Comparison of ENCODE assay signal across 24 cellular contexts in genomic region chr2:15212249-15212648, GRCh38.
A peak's percentile ranks its signal among the peaks of the same experiment; 100 is the strongest.
DNase-seq lines count a peak whose midpoint lies in the region; ATAC-seq, FAIRE-seq and TF ChIP-seq lines count a peak whose summit lies in the region.
"Had no signal": no experiment of that assay in that cellular context is flagged by ENCODE, and none has a peak within 500 bp of the region (broad histone marks: within the 10 kb centered on the region; RNA-seq: fewer than 3 reads in every experiment).

No MANE protein-coding gene starts in this region.

- FAIRE-seq in HepG2 (lab: Jason Lieb, UNC) (no peak), K562 (lab: Jason Lieb, UNC) (no peak)
- FAIRE-seq: A549, GM12878, GM12892, GM18507 had no signal

- no peak for DNase-seq in HepG2 (ENCODE audit: low spot score)
- no peak for DNase-seq in right lobe of liver
- DNase-seq in K562 (ENCODE audit: extremely low read depth in 1 of 4, low spot score in 3 of 4): no peak
- no peak for DNase-seq in CD4-positive, alpha-beta T cell
- DNase-seq: AML-193; CD4-positive, alpha-beta memory T cell; CD8-positive, alpha-beta memory T cell; COR-L47; DMS 273 treated with DMSO at 0.1 percent for 48 hours; DMS153; DMS53; DMS79; DND-41; EL; GDM1 had no signal

- BruUV-seq in HepG2 (replicated peaks; lab: Mats Ljungman, UMichigan): no TSS peak
- BruUV-seq in K562 (replicated peaks; lab: Mats Ljungman, UMichigan): no TSS peak

- CTCF ChIA-PET in HepG2 (lab: Yijun Ruan, JAX; ENCODE audit: low intra/inter-chr PET ratio, low total read pairs): no interaction called here
- CTCF ChIA-PET in K562 (lab: Yijun Ruan, JAX; ENCODE audit: low intra/inter-chr PET ratio): no interaction called here
- CTCF ChIA-PET in CD4-positive, alpha-beta T cell (lab: Charles Lee): no interaction called here

- TF ChIP-seq EP300 in HepG2 (IDR thresholded peaks at IDR 0.05; ENCODE audit: low read depth in 2 of 2, low read length in 2 of 2) (no peak), HepG2 (CRISPR knock-in tag; IDR thresholded peaks at IDR 0.05; ENCODE audit: borderline replicate concordance) (no peak), K562 (IDR thresholded peaks at IDR 0.05; ENCODE audit: low read length) (no peak)

- H3K36me3 Mint-ChIP-seq in CD4-positive, alpha-beta T cell (ENCODE audit: low read depth): peaks cover 99% of the 10 kb centered on the region

- TF ChIP-seq CTCF in HepG2 (CRISPR knock-in tag; IDR thresholded peaks at IDR 0.05): no peak
- TF ChIP-seq CTCF in right lobe of liver (IDR thresholded peaks at IDR 0.05): no peak
- TF ChIP-seq CTCF in K562 (IDR thresholded peaks at IDR 0.05 in 2 of 3, conservative IDR thresholded peaks at IDR 0.05 in 1 of 3; ENCODE audit: insufficient read depth in 2 of 3, low read depth in 1 of 3, low read length in 3 of 3): no peak
- TF ChIP-seq CTCF in CD4-positive, alpha-beta T cell (IDR thresholded peaks at IDR 0.05): no peak

- H4K20me1 ChIP-seq in HepG2 (ENCODE audit: insufficient read depth, low read length) (no peaks in the 10 kb centered on the region), K562 (replicated peaks; ENCODE audit: control insufficient read depth, insufficient read depth, low read length) (no peaks in the 10 kb centered on the region)
- H4K20me1 ChIP-seq: BLaER1 treated with 17β-estradiol and CSF1 and Interleukin-3, amounts not matched to agents 10 nM and 100 nM had no signal

- intact Hi-C loops in HepG2 (cut with micrococcal nuclease; ENCODE audit: unreplicated experiment): no loop called here
- intact Hi-C loops in right lobe of liver (cut with DNase I): no loop called here
- intact Hi-C loops in K562 (cut with micrococcal nuclease): no loop called here
- intact Hi-C loops in CD4-positive, alpha-beta T cell (cut with DNase I, micrococcal nuclease): no loop called here

- no peaks in the 10 kb centered on the region for H3K9me3 ChIP-seq in HepG2 (ENCODE audit: low read length)
- H3K9me3 ChIP-seq in right lobe of liver: no peaks in the 10 kb centered on the region
- 0 out of 2 replicates have a peak, but pooled peaks cover 1% of the 10 kb centered on the region for H3K9me3 ChIP-seq in K562 (replicated peaks; ENCODE audit: control insufficient read depth, insufficient read depth, low read depth, low read length)
- peaks cover 13% of the 10 kb centered on the region for H3K9me3 ChIP-seq in CD4-positive, alpha-beta T cell (ENCODE audit: control insufficient read depth, low read length)
- H3K9me3 ChIP-seq: A549 had no signal

- H3K4me2 ChIP-seq in HepG2 (ENCODE audit: low read depth, low read length) (no peak overlapping the region), K562 (ENCODE audit: insufficient read depth, low read length) (no peak overlapping the region)
- H3K4me2 ChIP-seq: A549; BLaER1 treated with 17β-estradiol and CSF1 and Interleukin-3, amounts not matched to agents 10 nM and 100 nM had no signal

- no peaks in the 10 kb centered on the region for H3K79me2 ChIP-seq in HepG2 (ENCODE audit: insufficient read depth, low read length)
- H3K79me2 ChIP-seq in K562 (ENCODE audit: control insufficient read depth, insufficient read depth, low read length): no peaks in the 10 kb centered on the region

- H3K4me3 Mint-ChIP-seq in CD4-positive, alpha-beta T cell: no peak overlapping the region
- H3K4me3 Mint-ChIP-seq: B cell; CD4-positive, alpha-beta memory T cell; CD8-positive, alpha-beta memory T cell had no signal

- in situ Hi-C loops in HepG2 (cut with HindIII; ENCODE audit: extremely low pct_ligation_motif_present, low pct_unique_long_range_greater_than_20kb): no loop called here
- in situ Hi-C loops in K562 (cut with MboI): no loop called here

- H3K4me1 ChIP-seq in HepG2 (ENCODE audit: insufficient read depth, low read length) (no peaks in the 10 kb centered on the region), right lobe of liver (no peaks in the 10 kb centered on the region), K562 (replicated peaks in 1 of 2; ENCODE audit: control insufficient read depth in 2 of 2, insufficient read depth in 2 of 2, low read length in 2 of 2) (no peaks in the 10 kb centered on the region)
- H3K4me1 ChIP-seq: A549; BLaER1 treated with 17β-estradiol and CSF1 and Interleukin-3, amounts not matched to agents 10 nM and 100 nM had no signal

- H3K36me3 ChIP-seq in HepG2 (replicated peaks in 1 of 2; ENCODE audit: control insufficient read depth in 1 of 2, insufficient read depth in 2 of 2, low read length in 2 of 2) (peaks cover 3 to 12% of the 10 kb centered on the region in 2 experiments; a peak in 3 of 5 replicates), right lobe of liver (no peaks in the 10 kb centered on the region), K562 (ENCODE audit: control insufficient read depth, insufficient read depth, low read length) (peaks cover 69% of the 10 kb centered on the region)

- H3K9ac ChIP-seq in HepG2 (ENCODE audit: insufficient read depth, low read depth, low read length) (no peak overlapping the region), K562 (ENCODE audit: insufficient read depth in 1 of 2, low read depth in 2 of 2, low read length in 2 of 2) (no peak overlapping the region)
- H3K9ac ChIP-seq: BLaER1 treated with 17β-estradiol and CSF1 and Interleukin-3, amounts not matched to agents 10 nM and 100 nM had no signal

- no peak overlapping the region for H3K4me3 ChIP-seq in HepG2 (replicated peaks in 1 of 3; ENCODE audit: insufficient read depth in 1 of 3, low read depth in 2 of 3, low read length in 3 of 3)
- no peak overlapping the region for H3K4me3 ChIP-seq in right lobe of liver
- H3K4me3 ChIP-seq in K562: no peak overlapping the region
- H3K4me3 ChIP-seq: A549; BLaER1 treated with 17β-estradiol and CSF1 and Interleukin-3, amounts not matched to agents 10 nM and 100 nM; GM12878 had no signal

- TF ChIP-seq RAD21 in HepG2 (CRISPR knock-in tag; IDR thresholded peaks at IDR 0.05): no peak
- no peak for TF ChIP-seq RAD21 in K562 (CRISPR knock-in tag; conservative IDR thresholded peaks at IDR 0.05 in 1 of 2, IDR thresholded peaks at IDR 0.05 in 1 of 2)

- POLR2A ChIA-PET in HepG2 (lab: Yijun Ruan, JAX) (no interaction called here), K562 (lab: Yijun Ruan, JAX) (interaction anchor here (0.6 kb wide), 1 partner anchor 82 kb away, joined by 3 read pairs; no protein-coding TSS in a partner anchor)
- POLR2A ChIA-PET in CD4-positive, alpha-beta T cell (lab: Charles Lee): no interaction called here

- H2AFZ ChIP-seq in HepG2 (ENCODE audit: low read length) (no peak overlapping the region), K562 (ENCODE audit: low read depth, low read length) (no peak overlapping the region)

- 98% methylated on average over 6 of the region's 6 CpGs for WGBS in HepG2 (ENCODE audit: low lambda C conversion rate)
- 91% methylated on average over 4 of the region's 6 CpGs for WGBS in right lobe of liver (ENCODE audit: insufficient coverage, low coverage, low lambda C conversion rate, missing lambda C conversion rate)
- 86% methylated on average over 6 of the region's 6 CpGs for WGBS in K562 (ENCODE audit: insufficient coverage, low coverage, missing lambda C conversion rate)

- H3K27ac ChIP-seq in HepG2 (ENCODE audit: extremely low read length, insufficient read depth, low read length): no peak overlapping the region
- H3K27ac ChIP-seq in right lobe of liver: no peak overlapping the region
- no peak overlapping the region for H3K27ac ChIP-seq in K562 (ENCODE audit: extremely low read depth, low read depth, low read length)
- H3K27ac ChIP-seq in CD4-positive, alpha-beta T cell (ENCODE audit: low read depth, low read length): no peak overlapping the region
- H3K27ac ChIP-seq: 22Rv1; A549; BLaER1 treated with 17β-estradiol and CSF1 and Interleukin-3, amounts not matched to agents 10 nM and 100 nM; C4-2B had no signal

- H3K9me1 ChIP-seq in K562 (ENCODE audit: control insufficient read depth, insufficient read depth, low read length): no peaks in the 10 kb centered on the region

- H3K27me3 Mint-ChIP-seq in CD4-positive, alpha-beta T cell: no peaks in the 10 kb centered on the region
- H3K27me3 Mint-ChIP-seq: B cell; CD4-positive, alpha-beta memory T cell; CD8-positive, alpha-beta memory T cell had no signal

- no peak overlapping the region for H3K27ac Mint-ChIP-seq in CD4-positive, alpha-beta T cell
- H3K27ac Mint-ChIP-seq: B cell had no signal

- no peak for TF ChIP-seq POLR2A in HepG2 (IDR thresholded peaks at IDR 0.05; ENCODE audit: insufficient read depth in 1 of 2, low read depth in 2 of 2, low read length in 2 of 2)
- no peak for TF ChIP-seq POLR2A in right lobe of liver (IDR thresholded peaks at IDR 0.05)
- TF ChIP-seq POLR2A in K562 (conservative IDR thresholded peaks at IDR 0.05): no peak

- no peaks in the 10 kb centered on the region for H3K4me1 Mint-ChIP-seq in CD4-positive, alpha-beta T cell (ENCODE audit: low read depth)
- H3K4me1 Mint-ChIP-seq: B cell; CD4-positive, alpha-beta memory T cell; CD8-positive, alpha-beta memory T cell had no signal

- H3K27me3 ChIP-seq in HepG2 (ENCODE audit: control insufficient read depth in 1 of 2, insufficient read depth in 2 of 2, low read length in 2 of 2) (no peaks in the 10 kb centered on the region), right lobe of liver (no peaks in the 10 kb centered on the region), K562 (ENCODE audit: control insufficient read depth in 2 of 2, insufficient read depth in 2 of 2, low read length in 2 of 2) (no peaks in the 10 kb centered on the region)
- H3K27me3 ChIP-seq in CD4-positive, alpha-beta T cell (ENCODE audit: control insufficient read depth, insufficient read depth, low read length): no peaks in the 10 kb centered on the region
- H3K27me3 ChIP-seq: BLaER1 treated with 17β-estradiol and CSF1 and Interleukin-3, amounts not matched to agents 10 nM and 100 nM had no signal

- peaks cover 18% of the 10 kb centered on the region for H3K9me3 Mint-ChIP-seq in CD4-positive, alpha-beta T cell

- no peak for ATAC-seq in HepG2
- no peak for ATAC-seq in right lobe of liver
- peak; percentile 45 for ATAC-seq in K562
- ATAC-seq in CD4-positive, alpha-beta T cell (ENCODE audit: poor library complexity): no peak
- ATAC-seq in GM18502 (IDR thresholded peaks at IDR 0.05; ENCODE audit: poor library complexity, unreplicated experiment): no peak
- ATAC-seq: A549, GM12878 had no signal

TF ChIP-seq in K562, 482 proteins besides CTCF, POLR2A, EP300 and RAD21 (continues in another document):
- no peak for TF ChIP-seq KLF10 (CRISPR knock-in tag; IDR thresholded peaks at IDR 0.05)
- TF ChIP-seq EHMT2 (IDR thresholded peaks at IDR 0.05): no peak
- no peak for TF ChIP-seq ZNF668 (CRISPR knock-in tag; IDR thresholded peaks at IDR 0.05)

Comparison
In these comparisons a context has a peak if more than half of its experiments do, and no peak if none do; other contexts are left out.
1. Of the 241 proteins assayed by ChIP-seq in both HepG2 and K562: peak only in HepG2: RBM22; only in K562: none; in both: none; in neither: 240.